Comparison of ENCODE assay signal across 11 cellular contexts in genomic region chr10:70130878-70131559, GRCh38. TPM values are rescaled to one million over a fixed set of nuclear protein-coding genes. Genes with fewer than 3 reads are reported as not detected.
A peak's percentile ranks its signal among the peaks of the same experiment; 100 is the strongest.
DNase-seq lines count a peak whose midpoint lies in the region; ATAC-seq and TF ChIP-seq lines count a peak whose summit lies in the region.
"Had no signal": no experiment of that assay in that cellular context is flagged by ENCODE, and none has a peak within 500 bp of the region (broad histone marks: within the 10 kb centered on the region; RNA-seq: fewer than 3 reads in every experiment).

No MANE protein-coding gene starts in this region.

- CTCF ChIA-PET in activated CD4-positive, alpha-beta T cell treated with anti-CD3 and anti-CD28 coated beads, Interleukin-2, amount 10 ng/mL, durations not matched to agents 7 days and 5 days (lab: Charles Lee) = interaction anchor here (0.6 to 2.5 kb wide), 4 partner anchors 11 to 728 kb away, joined by 3 to 7 read pairs (median 3); no protein-coding TSS in a partner anchor

- peaks cover 5% of the 10 kb centered on the region for H3K79me2 ChIP-seq in hepatocyte

- H3K4me1 Mint-ChIP-seq in activated CD4-positive, alpha-beta T cell treated with anti-CD3 and anti-CD28 coated beads, Interleukin-2, amount 10 ng/mL, durations not matched to agents 7 days and 5 days = peaks cover 19% of the 10 kb centered on the region
- H3K4me1 Mint-ChIP-seq in activated naive CD8-positive, alpha-beta T cell treated with anti-CD3 and anti-CD28 coated beads, Interleukin-2, amount 50 U/mL, for 24 hours = peaks cover 25% of the 10 kb centered on the region

- no peak overlapping the region for H3K27ac Mint-ChIP-seq in activated CD4-positive, alpha-beta T cell treated with anti-CD3 and anti-CD28 coated beads, Interleukin-2, amount 10 ng/mL, durations not matched to agents 7 days and 5 days
- no peak overlapping the region for H3K27ac Mint-ChIP-seq in activated naive CD8-positive, alpha-beta T cell treated with anti-CD3 and anti-CD28 coated beads, Interleukin-2, amount 50 U/mL, for 24 hours

- no peaks in the 10 kb centered on the region for H3K36me3 ChIP-seq in hepatocyte (replicated peaks; ENCODE audit: insufficient read depth, low read depth)
- H3K36me3 ChIP-seq in thoracic aorta = no peaks in the 10 kb centered on the region

- no peaks in the 10 kb centered on the region for H4K20me1 ChIP-seq in hepatocyte (ENCODE audit: insufficient read depth, poor library complexity, severe bottlenecking)

- DNase-seq in activated CD4-positive, alpha-beta T cell treated with anti-CD3 and anti-CD28 coated beads, Interleukin-2, amount 10 ng/mL, durations not matched to agents 7 days and 5 days = no peak
- DNase-seq in activated CD4-positive, alpha-beta T cell treated with anti-CD3 and anti-CD28 coated beads, Interleukin-2, amount 50 U/mL, for 4 hours = no peak
- DNase-seq in activated naive CD8-positive, alpha-beta T cell treated with anti-CD3 and anti-CD28 coated beads, Interleukin-2, amount 50 U/mL, for 24 hours = no peak
- DNase-seq in hepatocyte (ENCODE audit: low spot score) (no peak), thoracic aorta (ENCODE audit: low spot score) (no peak), NCI-H1417 treated with DMSO at 0.1 percent for 48 hours (lab: John Stamatoyannopoulos, UW) (no peak)
- DNase-seq: ACHN; activated CD4-positive, alpha-beta T cell treated with anti-CD3 and anti-CD28 coated beads for 1 hour; stimulated activated CD4-positive, alpha-beta T cell treated with anti-CD3 and anti-CD28 coated beads, Interleukin-4, amount 100 ng/mL, for 1 hour had no signal

- H3K27me3 ChIP-seq in hepatocyte (no peaks in the 10 kb centered on the region), thoracic aorta (replicated peaks; ENCODE audit: insufficient read depth) (no peaks in the 10 kb centered on the region)

- no peak overlapping the region for H2AFZ ChIP-seq in hepatocyte

- H3K4me1 ChIP-seq in hepatocyte (ENCODE audit: insufficient read depth) (peaks cover 9% of the 10 kb centered on the region), thoracic aorta (ENCODE audit: control insufficient read depth in 1 of 2, low read depth in 2 of 2) (peaks cover 13 to 19% of the 10 kb centered on the region in 2 donors)

- no peak for TF ChIP-seq CTCF in hepatocyte (IDR thresholded peaks at IDR 0.05; ENCODE audit: poor library complexity)
- no peak for TF ChIP-seq CTCF in thoracic aorta (IDR thresholded peaks at IDR 0.05)

- H3K4me3 ChIP-seq in hepatocyte (no peak overlapping the region), thoracic aorta (peak overlapping the region; percentile 90)

- peak overlapping the region; percentile 16 for H3K4me3 Mint-ChIP-seq in activated CD4-positive, alpha-beta T cell treated with anti-CD3 and anti-CD28 coated beads, Interleukin-2, amount 10 ng/mL, durations not matched to agents 7 days and 5 days
- peak overlapping the region; percentile 86 for H3K4me3 Mint-ChIP-seq in activated naive CD8-positive, alpha-beta T cell treated with anti-CD3 and anti-CD28 coated beads, Interleukin-2, amount 50 U/mL, for 24 hours

- H3K9me3 ChIP-seq in hepatocyte (ENCODE audit: low read depth) = no peaks in the 10 kb centered on the region
- H3K9me3 ChIP-seq in thoracic aorta = no peaks in the 10 kb centered on the region

- H3K27ac ChIP-seq in hepatocyte (peak overlapping the region; percentile 25), thoracic aorta (peak overlapping the region; percentile 35 to 82)

- no peak for ATAC-seq in activated naive CD8-positive, alpha-beta T cell treated with anti-CD3 and anti-CD28 coated beads, Interleukin-2, amount 50 U/mL, for 24 hours
- ATAC-seq in thoracic aorta (ENCODE audit: insufficient number of reproducible peaks, low FRiP score, low read depth) (no peak), HG03342 (IDR thresholded peaks at IDR 0.05; ENCODE audit: unreplicated experiment) (no peak), HG02610 (IDR thresholded peaks at IDR 0.05; ENCODE audit: unreplicated experiment) (no peak)

- POLR2A ChIA-PET in activated CD4-positive, alpha-beta T cell treated with anti-CD3 and anti-CD28 coated beads, Interleukin-2, amount 10 ng/mL, durations not matched to agents 7 days and 5 days (lab: Charles Lee) = no interaction called here

- H3K36me3 Mint-ChIP-seq in activated CD4-positive, alpha-beta T cell treated with anti-CD3 and anti-CD28 coated beads, Interleukin-2, amount 10 ng/mL, durations not matched to agents 7 days and 5 days (ENCODE audit: low read depth) = peaks cover 8% of the 10 kb centered on the region
- peaks cover 2% of the 10 kb centered on the region for H3K36me3 Mint-ChIP-seq in activated naive CD8-positive, alpha-beta T cell treated with anti-CD3 and anti-CD28 coated beads, Interleukin-2, amount 50 U/mL, for 24 hours (ENCODE audit: low read depth)

- no peaks in the 10 kb centered on the region for H3K9me3 Mint-ChIP-seq in activated CD4-positive, alpha-beta T cell treated with anti-CD3 and anti-CD28 coated beads, Interleukin-2, amount 10 ng/mL, durations not matched to agents 7 days and 5 days
- H3K9me3 Mint-ChIP-seq in activated naive CD8-positive, alpha-beta T cell treated with anti-CD3 and anti-CD28 coated beads, Interleukin-2, amount 50 U/mL, for 24 hours = no peaks in the 10 kb centered on the region

- WGBS in hepatocyte (ENCODE audit: low lambda C conversion rate, missing lambda C conversion rate) = 79% methylated on average over 10 of the region's 10 CpGs

- peak overlapping the region; percentile 92 for H3K4me2 ChIP-seq in hepatocyte

- H3K9me2 ChIP-seq in hepatocyte (replicated peaks; ENCODE audit: insufficient read depth) = no peaks in the 10 kb centered on the region

- peaks cover 2% of the 10 kb centered on the region for H3K27me3 Mint-ChIP-seq in activated CD4-positive, alpha-beta T cell treated with anti-CD3 and anti-CD28 coated beads, Interleukin-2, amount 10 ng/mL, durations not matched to agents 7 days and 5 days
- H3K27me3 Mint-ChIP-seq in activated naive CD8-positive, alpha-beta T cell treated with anti-CD3 and anti-CD28 coated beads, Interleukin-2, amount 50 U/mL, for 24 hours = no peaks in the 10 kb centered on the region

RNA-seq across cellular contexts. Expression of gene AIFM2, which starts 1.6 kb away (rescaled TPM):
- 1 to 10 TPM; 2.5 to 3.3 TPM for total RNA-seq in activated CD4-positive, alpha-beta T cell treated with anti-CD3 and anti-CD28 coated beads, Interleukin-2, amount 10 ng/mL, durations not matched to agents 7 days and 5 days
- total RNA-seq in hepatocyte (7.9 and 8.6 TPM in 2 replicates), thoracic aorta (10 to 100 TPM; 17.1 to 17.9 TPM)
- polyA plus RNA-seq in hepatocyte = 11.8 and 16.1 TPM in 2 replicates

RNA-seq across cellular contexts. Expression of gene TYSND1, which starts 15.5 kb away (rescaled TPM):
- total RNA-seq in activated CD4-positive, alpha-beta T cell treated with anti-CD3 and anti-CD28 coated beads, Interleukin-2, amount 10 ng/mL, durations not matched to agents 7 days and 5 days = 10 to 100 TPM; 11.6 to 14.3 TPM
- total RNA-seq in hepatocyte = 12.1 and 12.6 TPM in 2 replicates
- polyA plus RNA-seq in hepatocyte = 13.3 and 22.0 TPM in 2 replicates
- 10 to 100 TPM; 11.4 to 12.2 TPM for total RNA-seq in thoracic aorta

RNA-seq across cellular contexts. Expression of gene SAR1A, which starts 39.3 kb away (rescaled TPM):
- total RNA-seq in activated CD4-positive, alpha-beta T cell treated with anti-CD3 and anti-CD28 coated beads, Interleukin-2, amount 10 ng/mL, durations not matched to agents 7 days and 5 days = 100 to 1,000 TPM; 102 to 119 TPM
- total RNA-seq in hepatocyte (141 and 164 TPM in 2 replicates), thoracic aorta (10 to 100 TPM; 53.2 to 95.0 TPM)
- polyA plus RNA-seq in hepatocyte = 106 and 131 TPM in 2 replicates
